ENCODE assay signal across 12 cellular contexts in the genomic region with DNA sequence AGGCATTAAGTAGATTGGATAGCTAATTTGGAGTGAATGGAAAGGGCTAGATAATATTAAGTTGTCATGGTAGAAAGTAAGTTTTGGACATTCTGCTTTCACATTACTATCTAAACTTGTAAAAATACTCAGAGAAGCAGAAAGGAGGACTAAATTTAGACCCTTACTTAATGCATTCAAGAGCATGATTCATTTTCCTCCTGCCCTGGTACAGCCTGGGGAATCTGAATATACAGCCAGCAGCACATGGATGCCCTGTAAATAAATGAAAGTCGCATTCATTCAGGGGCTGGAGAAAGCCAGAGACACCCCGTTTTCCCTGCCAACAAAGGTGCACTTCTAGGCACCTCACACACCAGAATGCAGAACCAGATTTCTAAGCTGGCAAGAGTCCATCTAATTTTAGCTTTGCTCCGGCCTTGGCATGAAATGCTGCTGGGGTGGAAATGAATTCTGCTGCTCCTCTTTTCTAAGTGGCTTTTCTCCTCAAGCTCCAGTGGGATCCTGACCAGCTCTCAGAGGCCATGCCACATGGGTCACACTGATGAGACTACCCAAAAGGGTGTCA.
DNase-seq lines count a peak whose midpoint lies in the region; ATAC-seq and TF ChIP-seq lines count a peak whose summit lies in the region.
"Had no signal": no experiment of that assay in that cellular context is flagged by ENCODE, and none has a peak within 500 bp of the region (broad histone marks: within the 10 kb centered on the region; RNA-seq: fewer than 3 reads in every experiment).

No MANE protein-coding gene starts in this region.

- peak; percentile 61 for DNase-seq in GM04503 (ENCODE audit: low read depth)
- DNase-seq in breast epithelium (ENCODE audit: low spot score in 2 of 2), result no peak
- peak; percentile 50 for DNase-seq in hepatic stellate cell (ENCODE audit: low spot score)
- no peak for DNase-seq in GM13977 (ENCODE audit: low spot score)
- DNase-seq in neuronal stem cell (ENCODE audit: low spot score), result no peak
- DNase-seq in PC-3, result no peak
- DNase-seq: activated CD4-positive, alpha-beta T cell treated with anti-CD3 and anti-CD28 coated beads for 36 hours; activated naive CD8-positive, alpha-beta T cell treated with anti-CD3 and anti-CD28 coated beads, Interleukin-2, amount 10 ng/mL, durations not matched to agents 7 days and 5 days; DMS79 treated with DMSO at 0.1 percent for 48 hours; stimulated activated naive CD8-positive, alpha-beta T cell treated with anti-CD3 and anti-CD28 coated beads, Interleukin-15, Interleukin-2, amounts not matched to agents 100 U/mL and 50 U/mL, for 24 hours had no signal

- no peak overlapping the region for H3K4me3 ChIP-seq in breast epithelium
- no peak overlapping the region for H3K4me3 ChIP-seq in skeletal muscle tissue (ENCODE audit: low read length in 3 of 3)
- no peak overlapping the region for H3K4me3 ChIP-seq in neuronal stem cell (ENCODE audit: low read length in 2 of 2)
- H3K4me3 ChIP-seq in PC-3 (ENCODE audit: low read length), result no peak overlapping the region

- peak overlapping the region in 1 of 3 donors; percentile 33 for H3K9ac ChIP-seq in skeletal muscle tissue (ENCODE audit: low read depth in 1 of 3, low read length in 3 of 3)
- no peak overlapping the region for H3K9ac ChIP-seq in neuronal stem cell (ENCODE audit: low read depth, low read length, poor library complexity)
- no peak overlapping the region for H3K9ac ChIP-seq in PC-3 (ENCODE audit: low read length)

- H3K18ac ChIP-seq in neuronal stem cell (ENCODE audit: low read length), result no peak overlapping the region

- peaks cover 6 to 9% of the 10 kb centered on the region in 2 donors for H3K4me1 ChIP-seq in breast epithelium
- H3K4me1 ChIP-seq in skeletal muscle tissue (ENCODE audit: control insufficient read depth in 3 of 3, insufficient read depth in 3 of 3, low read length in 3 of 3), result peaks cover 15 to 32% (median 30%) of the 10 kb centered on the region in 3 donors
- no peaks in the 10 kb centered on the region for H3K4me1 ChIP-seq in neuronal stem cell (ENCODE audit: control insufficient read depth in 2 of 2, insufficient read depth in 1 of 2, low read depth in 1 of 2, low read length in 2 of 2)
- no peaks in the 10 kb centered on the region for H3K4me1 ChIP-seq in PC-3 (ENCODE audit: insufficient read depth, low read length)

- H3K27ac ChIP-seq in breast epithelium (peak overlapping the region; percentile 75 to 89), skeletal muscle tissue (ENCODE audit: low read depth, low read length) (peak overlapping the region; percentile 80), neuronal stem cell (replicated peaks; ENCODE audit: low read length) (no peak overlapping the region), PC-3 (ENCODE audit: low read length) (no peak overlapping the region)

- no peaks in the 10 kb centered on the region for H4K20me1 ChIP-seq in PC-3 (ENCODE audit: low read length)

- H3K4ac ChIP-seq in neuronal stem cell (ENCODE audit: low read length), result no peak overlapping the region

- no CpG with 5 or more reads among the region's 3 CpGs for WGBS in neuronal stem cell (ENCODE audit: extremely low coverage in 2 of 2, insufficient read length in 2 of 2, insufficient replicate concordance in 1 of 2), 2 donors

- POLR2A ChIA-PET in PC-3 (lab: Charles Lee; ENCODE audit: unreplicated experiment), result no interaction called here

- H3K9me2 ChIP-seq in PC-3 (replicated peaks; ENCODE audit: low read length), result no peaks in the 10 kb centered on the region

- no peaks in the 10 kb centered on the region for H3K79me1 ChIP-seq in neuronal stem cell (ENCODE audit: low read depth, low read length)

- TF ChIP-seq CTCF in breast epithelium (IDR thresholded peaks at IDR 0.05) (no peak), GM13977 (IDR thresholded peaks at IDR 0.05; ENCODE audit: extremely low read depth, insufficient read depth, missing control alignments) (no peak), PC-3 (conservative IDR thresholded peaks at IDR 0.05; ENCODE audit: low read depth, low read length) (no peak)

- in situ Hi-C loops in GM13977 (cut with MboI; ENCODE audit: low pct_unique_long_range_greater_than_20kb, low sequenced_read_pairs, unreplicated experiment), result no loop called here

- H3K27me3 ChIP-seq in breast epithelium (no peaks in the 10 kb centered on the region), skeletal muscle tissue (ENCODE audit: control insufficient read depth in 3 of 3, insufficient read depth in 3 of 3, low read length in 3 of 3) (no peaks in the 10 kb centered on the region), neuronal stem cell (ENCODE audit: control insufficient read depth in 3 of 3, insufficient read depth in 3 of 3, low read depth in 1 of 3, low read length in 3 of 3) (no peaks in the 10 kb centered on the region), PC-3 (ENCODE audit: low read length) (peaks cover 22% of the 10 kb centered on the region; the same call in 1 of the 2 replicates)

- no TSS peak for BruUV-seq in PC-3 (replicated peaks; lab: Mats Ljungman, UMichigan)

- no peaks in the 10 kb centered on the region for H3K79me2 ChIP-seq in PC-3 (ENCODE audit: low read length)

- H3K4me2 ChIP-seq in neuronal stem cell (ENCODE audit: insufficient read depth, low read length, poor library complexity, severe bottlenecking) (no peak overlapping the region), PC-3 (ENCODE audit: low read length) (no peak overlapping the region)

- H3K9me3 ChIP-seq in breast epithelium, result no peaks in the 10 kb centered on the region
- no peaks in the 10 kb centered on the region for H3K9me3 ChIP-seq in skeletal muscle tissue (ENCODE audit: control insufficient read depth in 3 of 3, low read length in 3 of 3)
- H3K9me3 ChIP-seq in neuronal stem cell (replicated peaks in 1 of 2; ENCODE audit: control insufficient read depth in 2 of 2, insufficient read depth in 1 of 2, low read depth in 1 of 2, low read length in 2 of 2), result no peaks in the 10 kb centered on the region
- no peaks in the 10 kb centered on the region for H3K9me3 ChIP-seq in PC-3 (ENCODE audit: low read length)

- no peak overlapping the region for H2AK5ac ChIP-seq in neuronal stem cell (ENCODE audit: low read depth, low read length)

- H2BK15ac ChIP-seq in neuronal stem cell (ENCODE audit: low read length), result no peak overlapping the region

- H2AFZ ChIP-seq in neuronal stem cell (ENCODE audit: low read length) (no peak overlapping the region), PC-3 (ENCODE audit: low read length) (no peak overlapping the region)

- no peak for TF ChIP-seq POLR2A in breast epithelium (IDR thresholded peaks at IDR 0.05)

- CTCF ChIA-PET in PC-3 (lab: Charles Lee), result no interaction called here

- no peak overlapping the region for H4K91ac ChIP-seq in neuronal stem cell (ENCODE audit: low read depth, low read length, poor library complexity)

- H3F3A ChIP-seq in PC-3 (ENCODE audit: low read length, unreplicated experiment), result no peaks in the 10 kb centered on the region

- H4K8ac ChIP-seq in neuronal stem cell (ENCODE audit: low read depth, low read length), result no peak overlapping the region

- no peak overlapping the region for H2BK120ac ChIP-seq in neuronal stem cell (ENCODE audit: low read depth, low read length)

- no peaks in the 10 kb centered on the region for H3K36me3 ChIP-seq in breast epithelium
- no peaks in the 10 kb centered on the region for H3K36me3 ChIP-seq in skeletal muscle tissue (ENCODE audit: control insufficient read depth in 3 of 3, insufficient read depth in 3 of 3, low read length in 3 of 3)
- H3K36me3 ChIP-seq in neuronal stem cell (replicated peaks in 1 of 2; ENCODE audit: control insufficient read depth in 2 of 2, insufficient read depth in 2 of 2, low read length in 2 of 2), result peaks cover 0 to 25% of the 10 kb centered on the region in 2 donors
- no peaks in the 10 kb centered on the region for H3K36me3 ChIP-seq in PC-3 (ENCODE audit: low read depth, low read length)

- intact Hi-C loops in breast epithelium (cut with DNase I; ENCODE audit: low total_unique reads), result no loop called here
- intact Hi-C loops in PC-3 (cut with micrococcal nuclease), result no loop called here

- no peak overlapping the region for H3K23ac ChIP-seq in neuronal stem cell (ENCODE audit: low read depth, low read length, poor library complexity)

- ATAC-seq in HG03520 (IDR thresholded peaks at IDR 0.05; ENCODE audit: unreplicated experiment), result no peak
- ATAC-seq in PC-3, result no peak
- ATAC-seq: activated CD4-positive, alpha-beta T cell treated with anti-CD3 and anti-CD28 coated beads for 36 hours; stimulated activated naive CD8-positive, alpha-beta T cell treated with anti-CD3 and anti-CD28 coated beads, Interleukin-15, Interleukin-2, amounts not matched to agents 100 U/mL and 50 U/mL, for 24 hours had no signal

- no peak overlapping the region for H2BK5ac ChIP-seq in neuronal stem cell (ENCODE audit: low read length)

- no peak overlapping the region for H3K14ac ChIP-seq in neuronal stem cell (ENCODE audit: low read length)

- no peak overlapping the region for H2BK12ac ChIP-seq in neuronal stem cell (ENCODE audit: low read length)

Comparison
In these comparisons a context has a peak if more than half of its experiments do, and no peak if none do; other contexts are left out.
1. DNase-seq: peak in GM04503 (single experiment) and hepatic stellate cell (single experiment); none in breast epithelium (0 of 2), GM13977 (single experiment), neuronal stem cell (single experiment) and PC-3 (single experiment).
2. H3K27ac ChIP-seq: peak in breast epithelium (2 of 2) and skeletal muscle tissue (single experiment); none in neuronal stem cell (single experiment) and PC-3 (single experiment).